Comparison of ENCODE assay signal across 10 cellular contexts in the genomic region with DNA sequence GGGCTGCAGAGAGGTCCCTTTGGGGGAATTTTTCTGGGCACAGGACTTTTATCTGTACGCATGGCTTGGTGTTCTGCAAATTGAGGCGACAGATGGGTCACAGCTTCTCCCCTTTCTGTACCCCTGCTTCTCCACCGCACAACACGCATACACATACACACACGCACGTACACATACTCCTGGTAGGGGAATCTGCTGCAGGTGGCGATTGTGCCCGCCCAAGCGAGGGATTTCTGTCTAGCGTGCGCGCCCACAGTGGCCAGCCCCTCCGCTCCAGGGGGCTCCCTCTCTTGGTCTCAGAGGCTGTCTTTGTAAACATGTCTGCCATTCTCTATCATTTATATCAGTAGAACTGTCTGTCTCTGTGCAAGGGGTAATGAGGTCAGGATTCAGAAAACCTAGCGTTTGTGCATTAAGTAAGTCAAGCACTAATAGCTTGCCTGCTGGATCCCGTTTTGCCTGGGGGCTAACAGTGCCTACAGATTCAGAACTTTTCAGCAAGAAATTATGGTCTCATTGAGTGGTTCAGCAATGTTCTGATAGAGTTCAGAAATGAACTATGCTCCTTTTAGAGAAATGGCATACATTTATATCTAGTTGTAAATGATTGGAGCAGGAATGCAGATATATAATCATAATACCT. TPM values are rescaled to one million over a fixed set of nuclear protein-coding genes. Genes with fewer than 3 reads are reported as not detected.
DNase-seq lines count a peak whose midpoint lies in the region; ATAC-seq and TF ChIP-seq lines count a peak whose summit lies in the region.
"Had no signal": no experiment of that assay in that cellular context is flagged by ENCODE, and none has a peak within 500 bp of the region (broad histone marks: within the 10 kb centered on the region; RNA-seq: fewer than 3 reads in every experiment).

No MANE protein-coding gene starts in this region.

- peak overlapping the region; percentile 42 for H3K4me3 ChIP-seq in choroid plexus epithelial cell (ENCODE audit: low read depth, low read length)
- peak overlapping the region; percentile 72 for H3K4me3 ChIP-seq in thoracic aorta
- H3K4me3 ChIP-seq in effector memory CD4-positive, alpha-beta T cell (ENCODE audit: insufficient read depth, low read depth, low read length, poor library complexity, severe bottlenecking) = no peak overlapping the region

- H3K36me3 ChIP-seq in thoracic aorta = no peaks in the 10 kb centered on the region
- no peaks in the 10 kb centered on the region for H3K36me3 ChIP-seq in effector memory CD4-positive, alpha-beta T cell (ENCODE audit: control insufficient read depth, insufficient read depth, low read length)

- H3K27ac ChIP-seq in layer of hippocampus (ENCODE audit: low read depth, low read length) (peak overlapping the region; percentile 91), thoracic aorta (no peak overlapping the region)
- H3K27ac ChIP-seq in effector memory CD4-positive, alpha-beta T cell (ENCODE audit: insufficient read depth, low read length, poor library complexity, severe bottlenecking) = no peak overlapping the region

- peaks cover 5% of the 10 kb centered on the region for H3K27me3 ChIP-seq in layer of hippocampus (ENCODE audit: control insufficient read depth, insufficient read depth, low read length)
- H3K27me3 ChIP-seq in thoracic aorta (replicated peaks; ENCODE audit: insufficient read depth) = peaks cover 9% of the 10 kb centered on the region
- H3K27me3 ChIP-seq in effector memory CD4-positive, alpha-beta T cell (replicated peaks; ENCODE audit: control insufficient read depth, insufficient read depth, low read length, poor library complexity, severe bottlenecking) = peaks cover 8% of the 10 kb centered on the region

- peak; percentile 4 for DNase-seq in NCI-H1105 treated with DMSO at 0.1 percent for 48 hours (lab: John Stamatoyannopoulos, UW)
- DNase-seq in NCI-H1105 (lab: John Stamatoyannopoulos, UW) = no peak
- DNase-seq in choroid plexus epithelial cell (ENCODE audit: low read depth) = peak; percentile 2
- DNase-seq in thoracic aorta (ENCODE audit: low spot score) = no peak
- DNase-seq in effector memory CD4-positive, alpha-beta T cell = no peak
- DNase-seq in T-helper 9 cell = no peak
- no peak for DNase-seq in stimulated activated CD8-positive, alpha-beta memory T cell treated with anti-CD3 and anti-CD28 coated beads, Interleukin-4, amount 100 ng/mL, for 48 hours
- DNase-seq: KG1 had no signal

- ATAC-seq in thoracic aorta (ENCODE audit: insufficient number of reproducible peaks, low FRiP score, low read depth) = no peak

- H3K9me3 ChIP-seq in thoracic aorta = no peaks in the 10 kb centered on the region
- no peaks in the 10 kb centered on the region for H3K9me3 ChIP-seq in effector memory CD4-positive, alpha-beta T cell (ENCODE audit: control insufficient read depth, low read length)

- peaks cover 16 to 27% of the 10 kb centered on the region in 2 donors for H3K4me1 ChIP-seq in thoracic aorta (ENCODE audit: control insufficient read depth in 1 of 2, low read depth in 2 of 2)
- H3K4me1 ChIP-seq in effector memory CD4-positive, alpha-beta T cell (ENCODE audit: control insufficient read depth, insufficient read depth, low read length, poor library complexity, severe bottlenecking) = no peaks in the 10 kb centered on the region

- TF ChIP-seq CTCF in choroid plexus epithelial cell (conservative IDR thresholded peaks at IDR 0.05; ENCODE audit: low read depth, low read length) = no peak
- no peak for TF ChIP-seq CTCF in thoracic aorta (IDR thresholded peaks at IDR 0.05)

RNA-seq across cellular contexts. Expression of a gene that starts 2.2 kb away (rescaled TPM):
- under 1 TPM in 1 of 2 donors, not detected in 1; 0.28 TPM for total RNA-seq in thoracic aorta
- total RNA-seq: A172 had no signal

Comparison
In these comparisons a context has a peak if more than half of its experiments do, and no peak if none do; other contexts are left out.
1. DNase-seq: peak in NCI-H1105 treated with DMSO at 0.1 percent for 48 hours (single experiment) and choroid plexus epithelial cell (single experiment); none in NCI-H1105 (single experiment), thoracic aorta (single experiment), effector memory CD4-positive, alpha-beta T cell (0 of 3), T-helper 9 cell (single experiment) and stimulated activated CD8-positive, alpha-beta memory T cell treated with anti-CD3 and anti-CD28 coated beads, Interleukin-4, amount 100 ng/mL, for 48 hours (single experiment).